Comparison of ENCODE assay signal across 25 cellular contexts in genomic region chr5:110251366-110251765, GRCh38.
"Had no signal": no experiment of that assay in that cellular context is flagged by ENCODE, and none has a peak within 500 bp of the region (broad histone marks: within the 10 kb centered on the region; RNA-seq: fewer than 3 reads in every experiment).

No MANE protein-coding gene starts in this region.

- H3K4me1 Mint-ChIP-seq: activated CD4-positive, alpha-beta T cell treated with anti-CD3 and anti-CD28 coated beads for 36 hours; nephron; stimulated activated memory B cell treated with anti-CD40 and anti-IgM and Interleukin-4, amounts not matched to agents 10 μg/mL and 1 μg/mL and 100 μg/mL, for 72 hours; stimulated activated naive CD8-positive, alpha-beta T cell treated with anti-CD3 and anti-CD28 coated beads, Interleukin-15, amount 100 ng/mL, for 72 hours had no signal

- DNase-seq: activated CD4-positive, alpha-beta T cell treated with anti-CD3 and anti-CD28 coated beads for 36 hours; activated CD4-positive, CD25-positive, alpha-beta regulatory T cell; activated naive CD4-positive, alpha-beta T cell; activated T-cell treated with anti-CD3 and anti-CD28 coated beads for 4 hours; activated T-cell treated with anti-CD3 and anti-CD28 coated beads, Interleukin-2, amount 50 U/mL, for 72 hours; caudate nucleus; cortex of kidney; gastrocnemius medialis; islet precursor cell; left cardiac atrium; left ventricle myocardium superior; mucosa of descending colon; nucleus accumbens; pancreas; sigmoid colon; stimulated activated CD4-positive, alpha-beta T cell treated with anti-CD3 and anti-CD28 coated beads, Interleukin-1b, Interleukin-23, amount 100 ng/mL, for 48 hours; stimulated activated CD4-positive, alpha-beta T cell treated with anti-CD3 and anti-CD28 coated beads, Interleukin-4, amount 100 ng/mL, for 4 hours; stimulated activated CD8-positive, alpha-beta memory T cell treated with anti-CD3 and anti-CD28 coated beads, Interleukin-4, amount 100 ng/mL, for 48 hours; stimulated activated naive CD8-positive, alpha-beta T cell treated with anti-CD3 and anti-CD28 coated beads, Interleukin-15, amount 100 ng/mL, for 72 hours; T-helper 1 cell; upper lobe of left lung had no signal

- ATAC-seq: activated CD4-positive, alpha-beta T cell treated with anti-CD3 and anti-CD28 coated beads for 36 hours; activated naive CD4-positive, alpha-beta T cell treated with anti-CD3 and anti-CD28 coated beads, Interleukin-2, amount 50 U/mL, for 72 hours; activated T-cell treated with anti-CD3 and anti-CD28 coated beads, Interleukin-2, amount 50 U/mL, for 72 hours; esophagus mucosa; gastrocnemius medialis; left cardiac atrium; left ventricle myocardium superior; mucosa of descending colon; pancreas; stimulated activated memory B cell treated with anti-CD40 and anti-IgM and Interleukin-4, amounts not matched to agents 10 μg/mL and 1 μg/mL and 100 μg/mL, for 72 hours; stimulated activated naive CD8-positive, alpha-beta T cell treated with anti-CD3 and anti-CD28 coated beads, Interleukin-15, amount 100 ng/mL, for 72 hours had no signal

- H3K9me3 Mint-ChIP-seq: activated naive CD4-positive, alpha-beta T cell treated with anti-CD3 and anti-CD28 coated beads, Interleukin-2, amount 50 U/mL, for 72 hours; activated T-cell treated with anti-CD3 and anti-CD28 coated beads, Interleukin-2, amount 50 U/mL, for 72 hours; stimulated activated memory B cell treated with anti-CD40 and anti-IgM and Interleukin-4, amounts not matched to agents 10 μg/mL and 1 μg/mL and 100 μg/mL, for 72 hours; stimulated activated naive CD8-positive, alpha-beta T cell treated with anti-CD3 and anti-CD28 coated beads, Interleukin-15, amount 100 ng/mL, for 72 hours had no signal

- H3K27ac Mint-ChIP-seq: activated CD4-positive, alpha-beta T cell treated with anti-CD3 and anti-CD28 coated beads for 36 hours; activated naive CD4-positive, alpha-beta T cell treated with anti-CD3 and anti-CD28 coated beads, Interleukin-2, amount 50 U/mL, for 72 hours; activated T-cell treated with anti-CD3 and anti-CD28 coated beads, Interleukin-2, amount 50 U/mL, for 72 hours; nephron; stimulated activated memory B cell treated with anti-CD40 and anti-IgM and Interleukin-4, amounts not matched to agents 10 μg/mL and 1 μg/mL and 100 μg/mL, for 72 hours; stimulated activated naive CD8-positive, alpha-beta T cell treated with anti-CD3 and anti-CD28 coated beads, Interleukin-15, amount 100 ng/mL, for 72 hours had no signal

- H3K36me3 Mint-ChIP-seq: activated naive CD4-positive, alpha-beta T cell treated with anti-CD3 and anti-CD28 coated beads, Interleukin-2, amount 50 U/mL, for 72 hours; stimulated activated memory B cell treated with anti-CD40 and anti-IgM and Interleukin-4, amounts not matched to agents 10 μg/mL and 1 μg/mL and 100 μg/mL, for 72 hours had no signal

- H3K27me3 Mint-ChIP-seq: activated CD4-positive, alpha-beta T cell treated with anti-CD3 and anti-CD28 coated beads for 36 hours; stimulated activated memory B cell treated with anti-CD40 and anti-IgM and Interleukin-4, amounts not matched to agents 10 μg/mL and 1 μg/mL and 100 μg/mL, for 72 hours; stimulated activated naive CD8-positive, alpha-beta T cell treated with anti-CD3 and anti-CD28 coated beads, Interleukin-15, amount 100 ng/mL, for 72 hours had no signal

- H3K4me3 Mint-ChIP-seq: activated CD4-positive, alpha-beta T cell treated with anti-CD3 and anti-CD28 coated beads for 36 hours; activated T-cell treated with anti-CD3 and anti-CD28 coated beads, Interleukin-2, amount 50 U/mL, for 72 hours; nephron; stimulated activated memory B cell treated with anti-CD40 and anti-IgM and Interleukin-4, amounts not matched to agents 10 μg/mL and 1 μg/mL and 100 μg/mL, for 72 hours; stimulated activated naive CD8-positive, alpha-beta T cell treated with anti-CD3 and anti-CD28 coated beads, Interleukin-15, amount 100 ng/mL, for 72 hours had no signal
